In genomic region chr12:3885179-3886094, GRCh38 we compare ENCODE assay signal across 8 cellular contexts.
A peak's percentile ranks its signal among the peaks of the same experiment; 100 is the strongest.
DNase-seq lines count a peak whose midpoint lies in the region; ATAC-seq and TF ChIP-seq lines count a peak whose summit lies in the region.

No MANE protein-coding gene starts in this region.

- DNase-seq in stimulated activated naive CD4-positive, alpha-beta T cell (lab: John Stamatoyannopoulos, UW) = peak in 5 of 6 experiments; percentile 22 to 83 (median 43)
- no peak for DNase-seq in stimulated activated naive CD4-positive, alpha-beta T cell treated with Interleukin-2 at 50 U/mL for 16 hours (lab: John Stamatoyannopoulos, UW)
- peak; percentile 40 for DNase-seq in NCI-H1105 treated with DMSO at 0.1 percent for 48 hours (lab: John Stamatoyannopoulos, UW)
- DNase-seq in activated CD8-positive, alpha-beta memory T cell treated with anti-CD3 and anti-CD28 coated beads, Interleukin-2, amount 50 U/mL, for 4 hours = peak; percentile 33
- peak; percentile 54 for DNase-seq in globus pallidus (ENCODE audit: low spot score)

- no peaks in the 10 kb centered on the region for H3K27me3 ChIP-seq in parathyroid adenoma (ENCODE audit: control insufficient read depth, insufficient read depth, low read length)

- no peaks in the 10 kb centered on the region for H3K9me3 ChIP-seq in parathyroid adenoma (ENCODE audit: control insufficient read depth, low read length)

- no peak for ATAC-seq in GM21528 (IDR thresholded peaks at IDR 0.05; ENCODE audit: low FRiP score, unreplicated experiment)
- no peak for ATAC-seq in HG03521 (IDR thresholded peaks at IDR 0.05; ENCODE audit: unreplicated experiment)

- peak overlapping the region; percentile 35 for H3K4me3 ChIP-seq in parathyroid adenoma (ENCODE audit: low read depth, low read length)

- no peaks in the 10 kb centered on the region for H3K36me3 ChIP-seq in parathyroid adenoma (ENCODE audit: control insufficient read depth, insufficient read depth, low read length)

- H2AFZ ChIP-seq in parathyroid adenoma = peak overlapping the region; percentile 65

- peaks cover 29% of the 10 kb centered on the region for H3K4me1 ChIP-seq in parathyroid adenoma

- TF ChIP-seq CTCF in parathyroid adenoma (IDR thresholded peaks at IDR 0.05) = peak; percentile 92

- H3K79me2 ChIP-seq in parathyroid adenoma = no peaks in the 10 kb centered on the region

- H3K27ac ChIP-seq in parathyroid adenoma = no peak overlapping the region

- no peak overlapping the region for H3K9ac ChIP-seq in parathyroid adenoma

- peak overlapping the region; percentile 48 for H3K4me2 ChIP-seq in parathyroid adenoma (ENCODE audit: low read length)
